9 cellular contexts compared by ENCODE assay signal in genomic region chr3:125120370-125121122, GRCh38.
DNase-seq lines count a peak whose midpoint lies in the region; ATAC-seq, FAIRE-seq and TF ChIP-seq lines count a peak whose summit lies in the region.
"Had no signal": no experiment of that assay in that cellular context is flagged by ENCODE, and none has a peak within 500 bp of the region (broad histone marks: within the 10 kb centered on the region; RNA-seq: fewer than 3 reads in every experiment).

No MANE protein-coding gene starts in this region.

- peak; percentile 23 for DNase-seq in G401 (ENCODE audit: low spot score)
- DNase-seq in NCI-H1694 treated with DMSO at 0.1 percent for 48 hours (lab: John Stamatoyannopoulos, UW): peak; percentile 43
- peak; percentile 32 for DNase-seq in fibroblast of pulmonary artery (ENCODE audit: low read depth)
- DNase-seq in posterior cingulate gyrus: peak in 9 of 10 donors; percentile 29 to 92 (median 65)
- no peak for DNase-seq in foreskin melanocyte
- DNase-seq in urothelium cell line (ENCODE audit: low spot score): no peak

- intact Hi-C loops in posterior cingulate gyrus (cut with DNase I): no loop called here

- no peak for FAIRE-seq in urothelium cell line (lab: Jason Lieb, UNC)
- FAIRE-seq: K562 had no signal

- no peak overlapping the region for H3K4me3 ChIP-seq in fibroblast of pulmonary artery (replicated peaks; ENCODE audit: low read depth, low read length)
- H3K4me3 ChIP-seq: K562 had no signal

- in situ Hi-C loops in G401 (cut with HindIII; ENCODE audit: low sequenced_read_pairs): no loop called here

- no peak for TF ChIP-seq CTCF in fibroblast of pulmonary artery (IDR thresholded peaks at IDR 0.05; ENCODE audit: low read length, missing control alignments)

- no peak for ATAC-seq in HG02981 (IDR thresholded peaks at IDR 0.05; ENCODE audit: unreplicated experiment)
- no peak for ATAC-seq in GM19328 (IDR thresholded peaks at IDR 0.05; ENCODE audit: unreplicated experiment)
- ATAC-seq: K562 had no signal

Comparison
In these comparisons a context has a peak if more than half of its experiments do, and no peak if none do; other contexts are left out.
1. DNase-seq: peak in G401 (single experiment), NCI-H1694 treated with DMSO at 0.1 percent for 48 hours (single experiment), fibroblast of pulmonary artery (single experiment) and posterior cingulate gyrus (9 of 10); none in foreskin melanocyte (single experiment) and urothelium cell line (single experiment).